14 cellular contexts compared by ENCODE assay signal in genomic region chr19:54420068-54420382, GRCh38. TPM values are rescaled to one million over a fixed set of nuclear protein-coding genes. Genes with fewer than 3 reads are reported as not detected.
DNase-seq lines count a peak whose midpoint lies in the region; ATAC-seq and TF ChIP-seq lines count a peak whose summit lies in the region.
"Had no signal": no experiment of that assay in that cellular context is flagged by ENCODE, and none has a peak within 500 bp of the region (broad histone marks: within the 10 kb centered on the region; RNA-seq: fewer than 3 reads in every experiment).

No MANE protein-coding gene starts in this region.

- H3K27ac ChIP-seq in heart left ventricle (peak overlapping the region in 8 of 12 donors; percentile 24 to 85 (median 68)), iPS-18a (ENCODE audit: low read length) (peak overlapping the region; percentile 73), suprapubic skin (peak overlapping the region; percentile 44)

- TF ChIP-seq POLR2A in heart left ventricle (IDR thresholded peaks at IDR 0.05) (no peak), suprapubic skin (IDR thresholded peaks at IDR 0.05) (no peak)

- DNase-seq in heart left ventricle = no peak
- no peak for DNase-seq in cardiac septum (ENCODE audit: low spot score)
- no peak for DNase-seq in suprapubic skin (ENCODE audit: low spot score in 2 of 2)
- DNase-seq in NCI-H1694 treated with DMSO at 0.1 percent for 48 hours (lab: John Stamatoyannopoulos, UW) = no peak
- DNase-seq in NAMALWA (ENCODE audit: low spot score) = no peak
- DNase-seq: 8988T; activated CD4-positive, alpha-beta T cell treated with anti-CD3 and anti-CD28 coated beads for 36 hours; CD8-positive, alpha-beta T cell; small intestine; stimulated activated naive CD8-positive, alpha-beta T cell treated with anti-CD3 and anti-CD28 coated beads, Interleukin-15, amount 100 ng/mL, for 72 hours; T-helper 2 cell had no signal

- H3K9me3 ChIP-seq in heart left ventricle = no peaks in the 10 kb centered on the region
- H3K9me3 ChIP-seq in iPS-18a (ENCODE audit: control insufficient read depth, low read depth, low read length) = no peaks in the 10 kb centered on the region
- no peaks in the 10 kb centered on the region for H3K9me3 ChIP-seq in suprapubic skin

- 8 to 20% (median 14%) methylated on average over 8 to 10 of the region's 10 CpGs for WGBS in heart left ventricle, 4 donors
- WGBS in suprapubic skin = no CpG with 5 or more reads among the region's 10 CpGs

- peak overlapping the region in 5 of 12 donors; percentile 15 to 38 (median 30) for H3K4me3 ChIP-seq in heart left ventricle
- H3K4me3 ChIP-seq in iPS-18a (ENCODE audit: low read length) = peak overlapping the region; percentile 39
- H3K4me3 ChIP-seq in suprapubic skin = no peak overlapping the region
- H3K4me3 ChIP-seq: lung had no signal

- H3K27me3 ChIP-seq in heart left ventricle (peaks cover 23 to 89% (median 52%) of the 10 kb centered on the region in 9 donors), iPS-18a (ENCODE audit: control insufficient read depth, insufficient read depth, low read length) (peaks cover 15% of the 10 kb centered on the region), suprapubic skin (peaks cover 83% of the 10 kb centered on the region)

- H3K36me3 ChIP-seq in heart left ventricle = no peaks in the 10 kb centered on the region
- H3K36me3 ChIP-seq in iPS-18a (ENCODE audit: control insufficient read depth, low read depth, low read length) = peaks cover 5% of the 10 kb centered on the region
- H3K36me3 ChIP-seq in suprapubic skin = no peaks in the 10 kb centered on the region

- H3K9ac ChIP-seq in iPS-18a (ENCODE audit: low read length) = peak overlapping the region; percentile 43

- TF ChIP-seq EP300 in suprapubic skin (IDR thresholded peaks at IDR 0.05) = no peak

- TF ChIP-seq CTCF in heart left ventricle (IDR thresholded peaks at IDR 0.05) (no peak), suprapubic skin (IDR thresholded peaks at IDR 0.05) (no peak)

- intact Hi-C loops in heart left ventricle (cut with DNase I) (no loop called here), cardiac septum (cut with DNase I) (no loop called here)

- peaks cover 0 to 44% (median 11%) of the 10 kb centered on the region in 12 donors for H3K4me1 ChIP-seq in heart left ventricle
- H3K4me1 ChIP-seq in iPS-18a (ENCODE audit: control insufficient read depth, low read depth, low read length) = peaks cover 25% of the 10 kb centered on the region
- H3K4me1 ChIP-seq in suprapubic skin = peaks cover 23% of the 10 kb centered on the region

- no peak for ATAC-seq in heart left ventricle
- ATAC-seq: activated CD4-positive, alpha-beta T cell treated with anti-CD3 and anti-CD28 coated beads for 36 hours; CD8-positive, alpha-beta T cell; stimulated activated naive CD8-positive, alpha-beta T cell treated with anti-CD3 and anti-CD28 coated beads, Interleukin-15, amount 100 ng/mL, for 72 hours had no signal

RNA-seq across cellular contexts. Expression of gene TTYH1, which starts 4.8 kb away (rescaled TPM):
- total RNA-seq in heart left ventricle (1 to 10 TPM in 5 of 9 donors, under 1 TPM in 4; 0.46 to 6.9 (median 1.1) TPM), cardiac septum (1.3 TPM), suprapubic skin (10 to 100 TPM; 11.2 to 20.4 (median 12.5) TPM)
- polyA plus RNA-seq in heart left ventricle = 1 to 10 TPM in 1 of 2 donors, under 1 TPM in 1; 0.85 to 1.8 TPM
- total RNA-seq: CD8-positive, alpha-beta T cell; HT-29 had no signal

RNA-seq across cellular contexts. Expression of gene LENG8, which starts 29.0 kb away (rescaled TPM):
- total RNA-seq in heart left ventricle (10 to 100 TPM; 23.6 to 82.9 (median 58.8) TPM), cardiac septum (86.5 TPM), suprapubic skin (100 to 1,000 TPM in 2 of 4 donors, 10 to 100 TPM in 2; 80.4 to 410 (median 124) TPM)
- polyA plus RNA-seq in heart left ventricle = 10 to 100 TPM; 35.2 to 93.9 TPM

RNA-seq across cellular contexts. Expression of gene LENG9, which starts 43.6 kb away (rescaled TPM):
- total RNA-seq in heart left ventricle (1 to 10 TPM; 1.5 to 4.1 (median 2.4) TPM), cardiac septum (2.9 TPM), suprapubic skin (1 to 10 TPM; 3.1 to 7.9 (median 4.1) TPM)
- 1 to 10 TPM; 1.4 to 2.1 TPM for polyA plus RNA-seq in heart left ventricle

RNA-seq across cellular contexts. Expression of gene CDC42EP5, which starts 53.1 kb away (rescaled TPM):
- 10 to 100 TPM in 5 of 9 donors, 1 to 10 TPM in 4; 5.6 to 16.3 (median 11.4) TPM for total RNA-seq in heart left ventricle
- polyA plus RNA-seq in heart left ventricle = 1 to 10 TPM; 7.1 to 8.7 TPM
- total RNA-seq in cardiac septum = 14.2 TPM
- 1 to 10 TPM; 4.2 to 9.4 (median 5.5) TPM for total RNA-seq in suprapubic skin
- total RNA-seq: CD8-positive, alpha-beta T cell had no signal

RNA-seq across cellular contexts. Expression of gene LAIR1, which starts 55.3 kb away (rescaled TPM):
- total RNA-seq in heart left ventricle (100 to 1,000 TPM in 1 of 9 donors, 10 to 100 TPM in 1, 1 to 10 TPM in 7; 3.5 to 102 (median 5.4) TPM), cardiac septum (5.1 TPM), suprapubic skin (1 to 10 TPM; 1.0 to 1.9 (median 1.5) TPM)
- 1 to 10 TPM; 2.9 to 5.3 TPM for polyA plus RNA-seq in heart left ventricle
- total RNA-seq: HT-29 had no signal
